Comparison of ENCODE assay signal across 1 cellular context in genomic region chr4:7721984-7722551, GRCh38.
TF ChIP-seq lines count a peak whose summit lies in the region.

No MANE protein-coding gene starts in this region.

TF ChIP-seq in IMR-90, 13 proteins besides CTCF, POLR2A, EP300 and RAD21:
- TF ChIP-seq RFX5 (IDR thresholded peaks at IDR 0.05; ENCODE audit: low read depth, low read length) (no peak), SMC3 (IDR thresholded peaks at IDR 0.05; ENCODE audit: low read depth, low read length) (peak; percentile 25; the same call in 1 of the 2 replicates), FOS (IDR thresholded peaks at IDR 0.05; ENCODE audit: low read depth, low read length) (no peak)
TF ChIP-seq in IMR-90: peak in this region for 1.
